ENCODE assay signal across 8 cellular contexts in genomic region chr17:3602499-3602898, GRCh38. TPM values are rescaled to one million over a fixed set of nuclear protein-coding genes. Genes with fewer than 3 reads are reported as not detected.
DNase-seq lines count a peak whose midpoint lies in the region; ATAC-seq and TF ChIP-seq lines count a peak whose summit lies in the region.

No MANE protein-coding gene starts in this region.

- POLR2A ChIA-PET in activated CD4-positive, alpha-beta memory T cell treated with anti-CD3 and anti-CD28 coated beads, Interleukin-2, amount 10 ng/mL, durations not matched to agents 7 days and 5 days (lab: Charles Lee) = no interaction called here

- no peak overlapping the region for H3K27ac Mint-ChIP-seq in HFFc6
- H3K27ac Mint-ChIP-seq in activated CD4-positive, alpha-beta memory T cell treated with anti-CD3 and anti-CD28 coated beads, Interleukin-2, amount 10 ng/mL, durations not matched to agents 7 days and 5 days = no peak overlapping the region

- H3K4me1 Mint-ChIP-seq in HFFc6 (ENCODE audit: low read depth) = peaks cover 12% of the 10 kb centered on the region
- peaks cover 2% of the 10 kb centered on the region for H3K4me1 Mint-ChIP-seq in activated CD4-positive, alpha-beta memory T cell treated with anti-CD3 and anti-CD28 coated beads, Interleukin-2, amount 10 ng/mL, durations not matched to agents 7 days and 5 days

- H3K4me3 Mint-ChIP-seq in HFFc6 = no peak overlapping the region
- no peak overlapping the region for H3K4me3 Mint-ChIP-seq in activated CD4-positive, alpha-beta memory T cell treated with anti-CD3 and anti-CD28 coated beads, Interleukin-2, amount 10 ng/mL, durations not matched to agents 7 days and 5 days

- no peaks in the 10 kb centered on the region for H3K9me3 Mint-ChIP-seq in HFFc6
- no peaks in the 10 kb centered on the region for H3K9me3 Mint-ChIP-seq in activated CD4-positive, alpha-beta memory T cell treated with anti-CD3 and anti-CD28 coated beads, Interleukin-2, amount 10 ng/mL, durations not matched to agents 7 days and 5 days

- peak; percentile 73 for TF ChIP-seq CTCF in HFFc6 (IDR thresholded peaks at IDR 0.05)

- peaks cover 3% of the 10 kb centered on the region for H3K27me3 Mint-ChIP-seq in HFFc6 (ENCODE audit: insufficient read depth)
- H3K27me3 Mint-ChIP-seq in activated CD4-positive, alpha-beta memory T cell treated with anti-CD3 and anti-CD28 coated beads, Interleukin-2, amount 10 ng/mL, durations not matched to agents 7 days and 5 days = no peaks in the 10 kb centered on the region

- ATAC-seq in GM21723 (IDR thresholded peaks at IDR 0.05; ENCODE audit: unreplicated experiment) (no peak), GM19324 (IDR thresholded peaks at IDR 0.05; ENCODE audit: low FRiP score, unreplicated experiment) (no peak), HG03521 (IDR thresholded peaks at IDR 0.05; ENCODE audit: unreplicated experiment) (no peak), HG03460 (IDR thresholded peaks at IDR 0.05; ENCODE audit: unreplicated experiment) (no peak)

- DNase-seq in COLO829 (ENCODE audit: low spot score) (peak; percentile 13), HFFc6 (no peak), iris pigment epithelial cell (ENCODE audit: low read depth) (peak; percentile 18)
- DNase-seq in activated CD4-positive, alpha-beta memory T cell treated with anti-CD3 and anti-CD28 coated beads, Interleukin-2, amount 10 ng/mL, durations not matched to agents 7 days and 5 days = peak; percentile 36

- no peaks in the 10 kb centered on the region; the same call in 1 of the 2 replicates for H3K36me3 Mint-ChIP-seq in HFFc6 (ENCODE audit: low read depth)
- H3K36me3 Mint-ChIP-seq in activated CD4-positive, alpha-beta memory T cell treated with anti-CD3 and anti-CD28 coated beads, Interleukin-2, amount 10 ng/mL, durations not matched to agents 7 days and 5 days (ENCODE audit: low read depth) = peaks cover 3% of the 10 kb centered on the region

- CTCF ChIA-PET in activated CD4-positive, alpha-beta memory T cell treated with anti-CD3 and anti-CD28 coated beads, Interleukin-2, amount 10 ng/mL, durations not matched to agents 7 days and 5 days (lab: Charles Lee) = interaction anchor here (0.6 to 4.2 kb wide), 20 partner anchors 9 to 554 kb away, joined by 3 to 41 read pairs (median 4); partner anchors contain the start of genes CTNS, SHPK and TRPV3

RNA-seq across cellular contexts. Expression of gene TRPV1, which starts 6.7 kb away (rescaled TPM):
- 1 to 10 TPM; 1.2 to 1.9 (median 1.5) TPM for total RNA-seq in HFFc6 (2021; fragmentation: NEBNext Ultra II Directional; extraction: Animal tissue kit (Norgen Biotek cat#: 25700))
- 1 to 10 TPM; 3.8 to 5.1 TPM for total RNA-seq in activated CD4-positive, alpha-beta memory T cell treated with anti-CD3 and anti-CD28 coated beads, Interleukin-2, amount 10 ng/mL, durations not matched to agents 7 days and 5 days

RNA-seq across cellular contexts. Expression of gene SHPK, which starts 33.6 kb away (rescaled TPM):
- 10 to 100 TPM in 1 of 6 experiments, 1 to 10 TPM in 5; 7.9 to 10.5 (median 9.1) TPM for total RNA-seq in HFFc6 (2021; fragmentation: NEBNext Ultra II Directional; extraction: Animal tissue kit (Norgen Biotek cat#: 25700))
- total RNA-seq in activated CD4-positive, alpha-beta memory T cell treated with anti-CD3 and anti-CD28 coated beads, Interleukin-2, amount 10 ng/mL, durations not matched to agents 7 days and 5 days = 10 to 100 TPM; 10.4 TPM

RNA-seq across cellular contexts. Expression of gene CTNS, which starts 34.1 kb away (rescaled TPM):
- total RNA-seq in HFFc6 (2021; fragmentation: NEBNext Ultra II Directional; extraction: Animal tissue kit (Norgen Biotek cat#: 25700)) = 10 to 100 TPM in 1 of 6 experiments, 1 to 10 TPM in 5; 8.8 to 10.2 (median 9.0) TPM
- total RNA-seq in activated CD4-positive, alpha-beta memory T cell treated with anti-CD3 and anti-CD28 coated beads, Interleukin-2, amount 10 ng/mL, durations not matched to agents 7 days and 5 days = 10 to 100 TPM; 24.5 to 26.5 TPM

RNA-seq across cellular contexts. Expression of gene TRPV3, which starts 44.9 kb away (rescaled TPM):
- under 1 TPM in 5 of 6 experiments, not detected in 1; 0.07 to 0.66 (median 0.43) TPM for total RNA-seq in HFFc6 (2021; fragmentation: NEBNext Ultra II Directional; extraction: Animal tissue kit (Norgen Biotek cat#: 25700))
- under 1 TPM; 0.13 to 0.43 TPM for total RNA-seq in activated CD4-positive, alpha-beta memory T cell treated with anti-CD3 and anti-CD28 coated beads, Interleukin-2, amount 10 ng/mL, durations not matched to agents 7 days and 5 days
